Comparison of ENCODE assay signal across 14 cellular contexts in the genomic region with DNA sequence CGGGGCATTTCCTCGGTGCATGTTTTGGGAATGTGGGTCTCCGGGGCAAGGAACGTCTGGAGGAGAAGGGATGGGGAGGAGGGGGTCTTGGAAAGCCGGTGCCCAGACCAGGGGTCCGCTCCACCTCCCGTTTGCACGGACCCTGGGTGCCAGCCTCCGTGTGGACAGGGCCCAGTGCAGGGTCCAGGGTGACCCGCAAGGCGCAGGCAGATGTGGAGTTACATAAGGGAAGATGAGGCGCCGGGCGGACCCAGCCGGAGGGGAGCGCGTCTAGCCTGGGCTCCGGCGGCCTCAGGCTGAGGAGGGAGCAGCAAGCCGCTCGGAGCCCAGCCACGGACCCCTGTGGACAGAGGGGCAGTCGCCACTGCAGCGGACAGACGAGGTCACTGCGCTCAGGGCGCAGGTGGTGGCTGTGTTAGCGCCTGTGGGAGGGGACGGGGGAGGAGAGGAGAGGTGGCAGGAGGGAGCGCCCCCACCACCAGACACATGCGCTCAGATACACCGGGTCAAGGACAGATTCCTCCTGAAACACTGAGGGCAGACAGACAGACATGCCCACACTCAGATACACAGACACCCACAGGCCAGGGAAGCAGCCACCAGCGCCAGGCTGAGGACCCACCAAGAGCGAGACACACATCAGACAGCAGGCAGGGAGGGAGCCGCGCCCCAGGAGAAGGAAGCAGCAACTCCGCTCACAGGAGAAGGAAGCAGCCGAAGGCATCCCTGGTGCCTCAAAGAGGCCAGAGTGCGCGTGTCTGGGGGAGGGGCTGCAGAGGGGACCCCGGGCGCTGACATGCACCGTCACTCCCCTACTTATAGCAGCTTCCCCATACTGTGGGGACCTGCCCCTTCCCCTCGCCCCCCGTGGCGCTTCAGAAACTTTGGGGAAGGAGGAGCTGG. TPM values are rescaled to one million over a fixed set of nuclear protein-coding genes. Genes with fewer than 3 reads are reported as not detected.
DNase-seq lines count a peak whose midpoint lies in the region; ATAC-seq and TF ChIP-seq lines count a peak whose summit lies in the region.
"Had no signal": no experiment of that assay in that cellular context is flagged by ENCODE, and none has a peak within 500 bp of the region (broad histone marks: within the 10 kb centered on the region; RNA-seq: fewer than 3 reads in every experiment).

No MANE protein-coding gene starts in this region.

- H3K4me3 Mint-ChIP-seq in glutamatergic neuron (ENCODE audit: unreplicated experiment), result peak overlapping the region; percentile 82
- H3K4me3 Mint-ChIP-seq: activated CD4-positive, alpha-beta T cell treated with anti-CD3 and anti-CD28 coated beads, Interleukin-2, amount 10 ng/mL, durations not matched to agents 24 days and 14 days had no signal

- peaks cover 3% of the 10 kb centered on the region for H3K4me1 Mint-ChIP-seq in glutamatergic neuron (ENCODE audit: low read depth, unreplicated experiment)
- H3K4me1 Mint-ChIP-seq: activated CD4-positive, alpha-beta T cell treated with anti-CD3 and anti-CD28 coated beads, Interleukin-2, amount 10 ng/mL, durations not matched to agents 24 days and 14 days had no signal

- no peaks in the 10 kb centered on the region for H3K36me3 ChIP-seq in heart left ventricle
- H3K36me3 ChIP-seq: SJCRH30 had no signal

- ATAC-seq in heart left ventricle (no peak), right cardiac atrium (no peak), GM21515 (IDR thresholded peaks at IDR 0.05; ENCODE audit: unreplicated experiment) (no peak)

- H3K27ac ChIP-seq in heart left ventricle, result no peak overlapping the region
- H3K27ac ChIP-seq in right cardiac atrium (ENCODE audit: low read length), result no peak overlapping the region
- H3K27ac ChIP-seq: SJCRH30 had no signal

- H3K27me3 Mint-ChIP-seq in glutamatergic neuron (ENCODE audit: unreplicated experiment), result peaks cover 7% of the 10 kb centered on the region

- no peak for TF ChIP-seq CTCF in heart left ventricle (IDR thresholded peaks at IDR 0.05)
- no peak for TF ChIP-seq CTCF in glutamatergic neuron (IDR thresholded peaks at IDR 0.05; ENCODE audit: partially characterized antibody, unreplicated experiment)

- peaks cover 6% of the 10 kb centered on the region for H3K9me3 Mint-ChIP-seq in glutamatergic neuron (ENCODE audit: unreplicated experiment)
- H3K9me3 Mint-ChIP-seq: activated CD4-positive, alpha-beta T cell treated with anti-CD3 and anti-CD28 coated beads, Interleukin-2, amount 10 ng/mL, durations not matched to agents 24 days and 14 days had no signal

- DNase-seq in heart left ventricle (no peak), right cardiac atrium (no peak), NCI-H2171 treated with DMSO at 0.1 percent for 48 hours (lab: John Stamatoyannopoulos, UW) (peak; percentile 31), glutamatergic neuron (peak; percentile 73), retina (peak; percentile 72), iPS-NIHi11 (ENCODE audit: low spot score) (no peak)
- DNase-seq in stimulated activated CD8-positive, alpha-beta memory T cell treated with anti-CD3 and anti-CD28 coated beads, Interleukin-4, amount 100 ng/mL, for 48 hours, result no peak
- DNase-seq: kidney had no signal

- H3K27ac Mint-ChIP-seq in glutamatergic neuron (ENCODE audit: unreplicated experiment), result no peak overlapping the region
- H3K27ac Mint-ChIP-seq: activated CD4-positive, alpha-beta T cell treated with anti-CD3 and anti-CD28 coated beads, Interleukin-2, amount 10 ng/mL, durations not matched to agents 24 days and 14 days; IgD-negative memory B cell had no signal

- H3K4me1 ChIP-seq in heart left ventricle (peaks cover 0 to 29% (median 10%) of the 10 kb centered on the region in 12 donors), right cardiac atrium (ENCODE audit: control insufficient read depth, insufficient read depth, low read length) (no peaks in the 10 kb centered on the region)

- H3K27me3 ChIP-seq in heart left ventricle (peaks cover 42 to 84% (median 66%) of the 10 kb centered on the region in 9 donors), right cardiac atrium (ENCODE audit: control insufficient read depth, insufficient read depth) (no peaks in the 10 kb centered on the region)

- no peaks in the 10 kb centered on the region for H3K9me3 ChIP-seq in heart left ventricle
- H3K9me3 ChIP-seq in right cardiac atrium (ENCODE audit: control insufficient read depth, low read length), result no peaks in the 10 kb centered on the region
- H3K9me3 ChIP-seq: SJCRH30 had no signal

- H3K4me3 ChIP-seq in heart left ventricle (peak overlapping the region in 8 of 12 donors; percentile 5 to 61 (median 36)), right cardiac atrium (ENCODE audit: low read length) (no peak overlapping the region)
- H3K4me3 ChIP-seq: SJCRH30 had no signal

- 2 to 6% (median 4%) methylated on average over 16 to 46 of the region's 46 CpGs for WGBS in heart left ventricle, 4 donors
- 3% methylated on average over 46 of the region's 46 CpGs for WGBS in right cardiac atrium

- no peaks in the 10 kb centered on the region for H3K36me3 Mint-ChIP-seq in glutamatergic neuron (ENCODE audit: unreplicated experiment)
- H3K36me3 Mint-ChIP-seq: IgD-negative memory B cell had no signal

- intact Hi-C loops in heart left ventricle (cut with DNase I), result no loop called here
- intact Hi-C loops in right cardiac atrium (cut with DNase I), result no loop called here

- TF ChIP-seq POLR2A in heart left ventricle (IDR thresholded peaks at IDR 0.05), result no peak

RNA-seq across cellular contexts. Expression of a gene that starts 0.8 kb away (rescaled TPM):
- total RNA-seq in heart left ventricle (not detected), right cardiac atrium (not detected), glutamatergic neuron (ENCODE audit: unreplicated experiment) (13.7 TPM)
- polyA plus RNA-seq in heart left ventricle (not detected), right cardiac atrium (not detected)
- total RNA-seq: activated CD4-positive, alpha-beta T cell treated with anti-CD3 and anti-CD28 coated beads, Interleukin-2, amount 10 ng/mL, durations not matched to agents 24 days and 14 days; fibroblast of lung; kidney; NCI-H460; SJCRH30 had no signal
- polyA plus RNA-seq: fibroblast of lung, IgD-negative memory B cell had no signal

RNA-seq across cellular contexts. Expression of a gene that starts 17.4 kb away (rescaled TPM):
- 10 to 100 TPM; 20.7 to 57.9 (median 40.3) TPM for total RNA-seq in heart left ventricle
- polyA plus RNA-seq in heart left ventricle, result 10 to 100 TPM; 20.0 to 21.7 TPM
- total RNA-seq in right cardiac atrium, result 10 to 100 TPM; 44.1 to 61.6 (median 44.7) TPM
- 20.0 TPM for polyA plus RNA-seq in right cardiac atrium
- 42.6 TPM for total RNA-seq in glutamatergic neuron (ENCODE audit: unreplicated experiment)

RNA-seq across cellular contexts. Expression of a gene that starts 38.1 kb away (rescaled TPM):
- total RNA-seq in heart left ventricle, result 10 to 100 TPM; 20.7 to 36.8 (median 26.5) TPM
- 10 to 100 TPM; 28.9 to 40.7 TPM for polyA plus RNA-seq in heart left ventricle
- 10 to 100 TPM; 20.4 to 25.7 (median 25.1) TPM for total RNA-seq in right cardiac atrium
- 29.2 TPM for polyA plus RNA-seq in right cardiac atrium
- total RNA-seq in glutamatergic neuron (ENCODE audit: unreplicated experiment), result 27.1 TPM

Comparison
In these comparisons a context has a peak if more than half of its experiments do, and no peak if none do; other contexts are left out.
1. DNase-seq: peak in NCI-H2171 treated with DMSO at 0.1 percent for 48 hours (single experiment), glutamatergic neuron (single experiment) and retina (single experiment); none in heart left ventricle (0 of 5), right cardiac atrium (0 of 3), iPS-NIHi11 (single experiment) and stimulated activated CD8-positive, alpha-beta memory T cell treated with anti-CD3 and anti-CD28 coated beads, Interleukin-4, amount 100 ng/mL, for 48 hours (single experiment).
2. RNA of a gene that starts 0.8 kb away (total RNA-seq): 13.7 TPM in glutamatergic neuron (single experiment); not detected in heart left ventricle and not detected in right cardiac atrium; every median in the first group is over 10 times any median in the second.